In genomic region chr7:43362652-43363428, GRCh38 we compare ENCODE assay signal across 10 cellular contexts.
DNase-seq lines count a peak whose midpoint lies in the region; ATAC-seq, FAIRE-seq and TF ChIP-seq lines count a peak whose summit lies in the region.
"Had no signal": no experiment of that assay in that cellular context is flagged by ENCODE, and none has a peak within 500 bp of the region (broad histone marks: within the 10 kb centered on the region; RNA-seq: fewer than 3 reads in every experiment).

No MANE protein-coding gene starts in this region.

- H3K4me1 ChIP-seq in adrenal gland (replicated peaks in 1 of 2) (no peaks in the 10 kb centered on the region), HepG2 (ENCODE audit: insufficient read depth, low read length) (no peaks in the 10 kb centered on the region)

- H3K4me3 ChIP-seq in adrenal gland (no peak overlapping the region), HepG2 (replicated peaks in 1 of 3; ENCODE audit: insufficient read depth in 1 of 3, low read depth in 2 of 3, low read length in 3 of 3) (no peak overlapping the region)

- TF ChIP-seq RAD21 in HepG2 (CRISPR knock-in tag; IDR thresholded peaks at IDR 0.05) = no peak

- in situ Hi-C loops in HepG2 (cut with HindIII; ENCODE audit: extremely low pct_ligation_motif_present, low pct_unique_long_range_greater_than_20kb) = no loop called here

- H3K9me3 ChIP-seq in adrenal gland (replicated peaks in 1 of 3) (no peaks in the 10 kb centered on the region), HepG2 (ENCODE audit: low read length) (no peaks in the 10 kb centered on the region)

- H3K27ac Mint-ChIP-seq in chondrocyte (ENCODE audit: unreplicated experiment) = no peak overlapping the region
- H3K27ac Mint-ChIP-seq: activated naive CD8-positive, alpha-beta T cell treated with anti-CD3 and anti-CD28 coated beads, Interleukin-2, amount 10 ng/mL, durations not matched to agents 7 days and 5 days had no signal

- no peak for TF ChIP-seq EP300 in HepG2 (IDR thresholded peaks at IDR 0.05; ENCODE audit: low read depth in 2 of 2, low read length in 2 of 2)
- TF ChIP-seq EP300 in HepG2 (CRISPR knock-in tag; IDR thresholded peaks at IDR 0.05; ENCODE audit: borderline replicate concordance) = no peak

- intact Hi-C loops in adrenal gland (cut with DNase I) = no loop called here
- intact Hi-C loops in HepG2 (cut with micrococcal nuclease; ENCODE audit: unreplicated experiment) = no loop called here

- POLR2A ChIA-PET in HepG2 (lab: Yijun Ruan, JAX) = no interaction called here

- H3K4me1 Mint-ChIP-seq in chondrocyte (ENCODE audit: low read depth) = no peaks in the 10 kb centered on the region
- H3K4me1 Mint-ChIP-seq: activated naive CD8-positive, alpha-beta T cell treated with anti-CD3 and anti-CD28 coated beads, Interleukin-2, amount 10 ng/mL, durations not matched to agents 7 days and 5 days had no signal

- no peak for FAIRE-seq in HepG2 (lab: Jason Lieb, UNC)

- H4K20me1 ChIP-seq in HepG2 (ENCODE audit: insufficient read depth, low read length) = no peaks in the 10 kb centered on the region

- H3K36me3 ChIP-seq in adrenal gland (replicated peaks in 1 of 2) (no peaks in the 10 kb centered on the region), HepG2 (replicated peaks in 1 of 2; ENCODE audit: control insufficient read depth in 1 of 2, insufficient read depth in 2 of 2, low read length in 2 of 2) (no peaks in the 10 kb centered on the region)

- CTCF ChIA-PET in HepG2 (lab: Yijun Ruan, JAX; ENCODE audit: low intra/inter-chr PET ratio, low total read pairs) = no interaction called here

- peak; percentile 92 for DNase-seq in DMS153 (lab: John Stamatoyannopoulos, UW)
- DNase-seq in LoVo (ENCODE audit: low spot score) = peak; percentile 18
- DNase-seq in adrenal gland = peak in 4 of 7 donors; percentile 16 to 53 (median 24)
- DNase-seq in HepG2 (ENCODE audit: low spot score) = no peak
- no peak for DNase-seq in chondrocyte (ENCODE audit: low spot score)
- no peak for DNase-seq in stimulated activated CD4-positive, alpha-beta T cell treated with anti-CD3 and anti-CD28 coated beads, Interleukin-1b, Interleukin-23, amount 100 ng/mL, for 48 hours
- DNase-seq in COLO829 (ENCODE audit: low spot score) = no peak
- DNase-seq: activated naive CD8-positive, alpha-beta T cell treated with anti-CD3 and anti-CD28 coated beads, Interleukin-2, amount 10 ng/mL, durations not matched to agents 7 days and 5 days had no signal

- BruUV-seq in HepG2 (replicated peaks; lab: Mats Ljungman, UMichigan) = no TSS peak

- H3K9ac ChIP-seq in HepG2 (ENCODE audit: insufficient read depth, low read depth, low read length) = no peak overlapping the region

- H3K4me2 ChIP-seq in HepG2 (ENCODE audit: low read depth, low read length) = no peak overlapping the region

- ATAC-seq in HepG2 = no peak
- ATAC-seq in GM18519 (IDR thresholded peaks at IDR 0.05; ENCODE audit: low FRiP score, unreplicated experiment) = no peak
- ATAC-seq: Panc1 had no signal

- H3K27me3 ChIP-seq in adrenal gland (no peaks in the 10 kb centered on the region), HepG2 (ENCODE audit: control insufficient read depth in 1 of 2, insufficient read depth in 2 of 2, low read length in 2 of 2) (no peaks in the 10 kb centered on the region; a peak in 1 of 5 replicates)

- no peak overlapping the region for H3K27ac ChIP-seq in adrenal gland
- H3K27ac ChIP-seq in HepG2 (ENCODE audit: extremely low read length, insufficient read depth, low read length) = no peak overlapping the region

- WGBS in adrenal gland, 4 donors = 54 to 62% (median 59%) methylated on average over 3 of the region's 3 CpGs
- WGBS in HepG2 (ENCODE audit: low lambda C conversion rate) = 0% methylated on average over 2 of the region's 3 CpGs

- no peaks in the 10 kb centered on the region for H3K9me3 Mint-ChIP-seq in chondrocyte (ENCODE audit: low read depth)
- H3K9me3 Mint-ChIP-seq: activated naive CD8-positive, alpha-beta T cell treated with anti-CD3 and anti-CD28 coated beads, Interleukin-2, amount 10 ng/mL, durations not matched to agents 7 days and 5 days had no signal

- H3K79me2 ChIP-seq in HepG2 (ENCODE audit: insufficient read depth, low read length) = no peaks in the 10 kb centered on the region

- H3K4me3 Mint-ChIP-seq in chondrocyte (ENCODE audit: unreplicated experiment) = no peak overlapping the region
- H3K4me3 Mint-ChIP-seq: activated naive CD8-positive, alpha-beta T cell treated with anti-CD3 and anti-CD28 coated beads, Interleukin-2, amount 10 ng/mL, durations not matched to agents 7 days and 5 days had no signal

- TF ChIP-seq POLR2A in adrenal gland (IDR thresholded peaks at IDR 0.05) (no peak), HepG2 (IDR thresholded peaks at IDR 0.05; ENCODE audit: insufficient read depth in 1 of 2, low read depth in 2 of 2, low read length in 2 of 2) (no peak)

- no peak overlapping the region for H2AFZ ChIP-seq in HepG2 (ENCODE audit: low read length)

- H3K27me3 Mint-ChIP-seq in chondrocyte (ENCODE audit: low read depth) = peaks cover 9% of the 10 kb centered on the region

- H3K36me3 Mint-ChIP-seq in chondrocyte (ENCODE audit: low read depth) = no peaks in the 10 kb centered on the region
- H3K36me3 Mint-ChIP-seq: activated naive CD8-positive, alpha-beta T cell treated with anti-CD3 and anti-CD28 coated beads, Interleukin-2, amount 10 ng/mL, durations not matched to agents 7 days and 5 days had no signal

- TF ChIP-seq CTCF in adrenal gland (IDR thresholded peaks at IDR 0.05) (no peak), HepG2 (CRISPR knock-in tag; IDR thresholded peaks at IDR 0.05) (no peak), chondrocyte (IDR thresholded peaks at IDR 0.05) (no peak)

TF ChIP-seq in HepG2, 621 proteins besides CTCF, POLR2A, EP300 and RAD21:
- no peak for TF ChIP-seq DBP (CRISPR knock-in tag; IDR thresholded peaks at IDR 0.05; ENCODE audit: not compliant biosample characterization)
- no peak for TF ChIP-seq SP1 (IDR thresholded peaks at IDR 0.05)
- TF ChIP-seq SP1 (CRISPR knock-in tag; IDR thresholded peaks at IDR 0.05) = no peak
- TF ChIP-seq ARNT (IDR thresholded peaks at IDR 0.05) = no peak
- TF ChIP-seq PATZ1 (CRISPR knock-in tag; IDR thresholded peaks at IDR 0.05) = no peak
- no peak for TF ChIP-seq KDM2A (CRISPR knock-in tag; IDR thresholded peaks at IDR 0.05; ENCODE audit: borderline replicate concordance, low read depth)
- no peak for TF ChIP-seq THAP9 (CRISPR knock-in tag; IDR thresholded peaks at IDR 0.05; ENCODE audit: borderline replicate concordance)
- TF ChIP-seq FOSL2 (CRISPR knock-in tag; IDR thresholded peaks at IDR 0.05) = peak; percentile 22; the same call in 1 of the 2 replicates
- TF ChIP-seq CEBPG (CRISPR knock-in tag; IDR thresholded peaks at IDR 0.05) = peak; percentile 89
- no peak for TF ChIP-seq IRX3 (CRISPR knock-in tag; IDR thresholded peaks at IDR 0.05; ENCODE audit: borderline replicate concordance, low read depth)
- TF ChIP-seq CEBPB (IDR thresholded peaks at IDR 0.05; ENCODE audit: borderline replicate concordance, low read depth, low read length) = peak; percentile 95
- no peak for TF ChIP-seq NKX3-1 (CRISPR knock-in tag; IDR thresholded peaks at IDR 0.05)
- no peak for TF ChIP-seq ZNF556 (CRISPR knock-in tag; IDR thresholded peaks at IDR 0.05; ENCODE audit: borderline replicate concordance)

Comparison
In these comparisons a context has a peak if more than half of its experiments do, and no peak if none do; other contexts are left out.
1. DNase-seq: peak in DMS153 (single experiment), LoVo (single experiment) and adrenal gland (4 of 7); none in HepG2 (single experiment), chondrocyte (single experiment), stimulated activated CD4-positive, alpha-beta T cell treated with anti-CD3 and anti-CD28 coated beads, Interleukin-1b, Interleukin-23, amount 100 ng/mL, for 48 hours (single experiment) and COLO829 (single experiment).